ENCODE assay signal across 9 cellular contexts in genomic region chr6:35044145-35044745, GRCh38.
A peak's percentile ranks its signal among the peaks of the same experiment; 100 is the strongest.
DNase-seq lines count a peak whose midpoint lies in the region; FAIRE-seq and TF ChIP-seq lines count a peak whose summit lies in the region.
"Had no signal": no experiment of that assay in that cellular context is flagged by ENCODE, and none has a peak within 500 bp of the region (broad histone marks: within the 10 kb centered on the region; RNA-seq: fewer than 3 reads in every experiment).

No MANE protein-coding gene starts in this region.

- DNase-seq in COR-L47 (lab: John Stamatoyannopoulos, UW) = peak; percentile 89
- peak; percentile 55 for DNase-seq in NCI-H345 treated with DMSO at 0.1 percent for 48 hours (lab: John Stamatoyannopoulos, UW; ENCODE audit: unreplicated experiment)
- DNase-seq in endothelial cell of umbilical vein (ENCODE audit: low read depth, low spot score) = no peak
- DNase-seq in neural crest cell (ENCODE audit: low read depth, low spot score) = no peak
- DNase-seq in cortex of kidney (lab: John Stamatoyannopoulos, UW) = no peak
- no peak for DNase-seq in stimulated activated CD8-positive, alpha-beta memory T cell treated with anti-CD3 and anti-CD28 coated beads, Interleukin-4, amount 100 ng/mL, for 48 hours
- DNase-seq in T-helper 1 cell = no peak
- no peak for DNase-seq in immature natural killer cell

- H3K79me2 ChIP-seq in endothelial cell of umbilical vein (ENCODE audit: control insufficient read depth, insufficient read depth, low read length) = no peaks in the 10 kb centered on the region

- H3K27ac Mint-ChIP-seq in neural crest cell (ENCODE audit: unreplicated experiment) (peak overlapping the region; percentile 94), immature natural killer cell (no peak overlapping the region)
- H3K27ac Mint-ChIP-seq: stimulated activated naive CD8-positive, alpha-beta T cell treated with anti-CD3 and anti-CD28 coated beads, Interleukin-15, Interleukin-2, amounts not matched to agents 100 ng/mL and 50 ng/mL, for 24 hours had no signal

- no peaks in the 10 kb centered on the region for H4K20me1 ChIP-seq in endothelial cell of umbilical vein (replicated peaks; ENCODE audit: control insufficient read depth, extremely low read depth, insufficient read depth, low read length)

- peak overlapping the region; percentile 1 for H3K4me2 ChIP-seq in endothelial cell of umbilical vein (ENCODE audit: insufficient read depth, low read length)

- H3K9ac ChIP-seq in endothelial cell of umbilical vein (replicated peaks; ENCODE audit: extremely low read depth, insufficient read depth, low read length) = peak overlapping the region; percentile 58

- TSS peak; percentile 56 for BruUV-seq in endothelial cell of umbilical vein (replicated peaks; lab: Mats Ljungman, UMichigan)

- intact Hi-C loops in endothelial cell of umbilical vein (cut with micrococcal nuclease) = loop anchor here (1.0 to 2.0 kb wide), 4 partner anchors 9 to 57 kb away; no protein-coding TSS in a partner anchor

- H3K4me1 Mint-ChIP-seq in neural crest cell (peaks cover 24% of the 10 kb centered on the region), immature natural killer cell (peaks cover 0 to 16% of the 10 kb centered on the region in 2 donors)

- peaks cover 67% of the 10 kb centered on the region for H3K4me1 ChIP-seq in endothelial cell of umbilical vein (ENCODE audit: control insufficient read depth, extremely low read depth, insufficient read depth, low read length)

- dilution Hi-C loops in endothelial cell of umbilical vein (cut with MboI; ENCODE audit: extremely low pct_ligation_motif_present, low sequenced_read_pairs) = no loop called here

- H3K27me3 Mint-ChIP-seq in neural crest cell (ENCODE audit: low read depth) (no peaks in the 10 kb centered on the region), immature natural killer cell (ENCODE audit: low read depth in 3 of 3) (no peaks in the 10 kb centered on the region)
- H3K27me3 Mint-ChIP-seq: stimulated activated naive CD8-positive, alpha-beta T cell treated with anti-CD3 and anti-CD28 coated beads, Interleukin-15, Interleukin-2, amounts not matched to agents 100 ng/mL and 50 ng/mL, for 24 hours had no signal

- no peaks in the 10 kb centered on the region for H3K9me1 ChIP-seq in endothelial cell of umbilical vein (replicated peaks; ENCODE audit: control insufficient read depth, extremely low read depth, insufficient read depth, low read length)

- CTCF ChIA-PET in endothelial cell of umbilical vein (lab: Charles Lee) = interaction anchor here (0.6 to 2.3 kb wide), 12 partner anchors 8 to 197 kb away, joined by 3 to 13 read pairs (median 4); no protein-coding TSS in a partner anchor

- no peaks in the 10 kb centered on the region for H3K36me3 ChIP-seq in endothelial cell of umbilical vein (ENCODE audit: control insufficient read depth in 2 of 2, extremely low read depth in 1 of 2, insufficient read depth in 2 of 2, low read length in 2 of 2)

- no peak for TF ChIP-seq POLR2A in endothelial cell of umbilical vein (IDR thresholded peaks at IDR 0.05; ENCODE audit: low read depth, low read length)

- TF ChIP-seq CTCF in endothelial cell of umbilical vein (IDR thresholded peaks at IDR 0.05; ENCODE audit: extremely low read depth in 1 of 2, insufficient read depth in 1 of 2, low read depth in 1 of 2, low read length in 2 of 2) (no peak), neural crest cell (conservative IDR thresholded peaks at IDR 0.05) (no peak)

- no peaks in the 10 kb centered on the region for H3K9me3 ChIP-seq in endothelial cell of umbilical vein (replicated peaks; ENCODE audit: control insufficient read depth, insufficient read depth, low read length)

- no peaks in the 10 kb centered on the region for H3K27me3 ChIP-seq in endothelial cell of umbilical vein (ENCODE audit: control insufficient read depth in 2 of 2, insufficient read depth in 2 of 2, low read length in 2 of 2)

- no peak overlapping the region for H3K4me3 ChIP-seq in endothelial cell of umbilical vein (replicated peaks in 1 of 3; ENCODE audit: insufficient read depth in 1 of 3, low read depth in 1 of 3, low read length in 3 of 3)

- no peaks in the 10 kb centered on the region for H3K9me3 Mint-ChIP-seq in neural crest cell
- no peaks in the 10 kb centered on the region for H3K9me3 Mint-ChIP-seq in immature natural killer cell
- H3K9me3 Mint-ChIP-seq: stimulated activated naive CD8-positive, alpha-beta T cell treated with anti-CD3 and anti-CD28 coated beads, Interleukin-15, Interleukin-2, amounts not matched to agents 100 ng/mL and 50 ng/mL, for 24 hours had no signal

- H3K27ac ChIP-seq in endothelial cell of umbilical vein (ENCODE audit: insufficient read depth, low read depth, low read length) = peak overlapping the region; percentile 90

- FAIRE-seq in endothelial cell of umbilical vein (lab: Jason Lieb, UNC) = peak; percentile 95

- H2AFZ ChIP-seq in endothelial cell of umbilical vein (ENCODE audit: low read depth, low read length) = peak overlapping the region; percentile 58

- H3K36me3 Mint-ChIP-seq in neural crest cell (ENCODE audit: low read depth) = no peaks in the 10 kb centered on the region
- peaks cover 4 to 10% (median 6%) of the 10 kb centered on the region in 3 donors for H3K36me3 Mint-ChIP-seq in immature natural killer cell

- peak overlapping the region; percentile 40 for H3K4me3 Mint-ChIP-seq in neural crest cell
- no peak overlapping the region for H3K4me3 Mint-ChIP-seq in immature natural killer cell
- H3K4me3 Mint-ChIP-seq: stimulated activated naive CD8-positive, alpha-beta T cell treated with anti-CD3 and anti-CD28 coated beads, Interleukin-15, Interleukin-2, amounts not matched to agents 100 ng/mL and 50 ng/mL, for 24 hours had no signal

- POLR2A ChIA-PET in endothelial cell of umbilical vein (lab: Charles Lee) = interaction anchor here (0.8 to 1.0 kb wide), 2 partner anchors 18 to 28 kb away, joined by 3 to 4 read pairs; no protein-coding TSS in a partner anchor

TF ChIP-seq in endothelial cell of umbilical vein, 7 proteins besides CTCF, POLR2A, EP300 and RAD21:
- TF ChIP-seq EZH2 (IDR thresholded peaks at IDR 0.05; ENCODE audit: borderline replicate concordance, low read depth, low read length, severe bottlenecking) (no peak), JUN (IDR thresholded peaks at IDR 0.05; ENCODE audit: borderline replicate concordance, insufficient read depth, insufficient read length, low read depth) (peak; percentile 48), POLR2AphosphoS5 (IDR thresholded peaks at IDR 0.05; ENCODE audit: insufficient read depth, low read depth, low read length) (peak; percentile 55), MYC (IDR thresholded peaks at IDR 0.05; ENCODE audit: low read depth, low read length) (no peak), FOS (IDR thresholded peaks at IDR 0.05; ENCODE audit: borderline replicate concordance, insufficient read depth, low read length) (peak; percentile 35), MAX (IDR thresholded peaks at IDR 0.05; ENCODE audit: insufficient read depth, insufficient read length) (peak; percentile 23), GATA2 (IDR thresholded peaks at IDR 0.05; ENCODE audit: insufficient read depth, insufficient read length, low read depth, low read length) (no peak)

Comparison
In these comparisons a context has a peak if more than half of its experiments do, and no peak if none do; other contexts are left out.
1. DNase-seq: peak in COR-L47 (single experiment) and NCI-H345 treated with DMSO at 0.1 percent for 48 hours (single experiment); none in endothelial cell of umbilical vein (single experiment), neural crest cell (single experiment), cortex of kidney (single experiment), stimulated activated CD8-positive, alpha-beta memory T cell treated with anti-CD3 and anti-CD28 coated beads, Interleukin-4, amount 100 ng/mL, for 48 hours (single experiment), T-helper 1 cell (0 of 5) and immature natural killer cell (0 of 3).